Comparison of ENCODE assay signal across 13 cellular contexts in the genomic region with DNA sequence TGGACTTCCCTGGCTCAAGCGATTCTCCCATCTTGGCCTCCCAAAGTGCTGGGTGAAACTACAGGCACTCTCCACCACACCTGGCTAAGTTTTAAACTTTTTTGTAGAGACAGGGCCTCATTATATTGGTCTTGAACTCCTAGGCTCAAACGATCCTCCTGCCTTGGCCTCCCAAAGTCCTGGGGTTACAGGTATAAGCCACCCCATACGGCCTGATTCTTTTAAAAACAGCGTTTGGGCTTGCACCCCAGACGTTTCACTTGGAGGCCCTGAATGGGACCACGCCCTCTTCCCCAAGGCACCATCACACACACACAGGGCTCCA. TPM values are rescaled to one million over a fixed set of nuclear protein-coding genes. Genes with fewer than 3 reads are reported as not detected.
DNase-seq lines count a peak whose midpoint lies in the region; ATAC-seq and TF ChIP-seq lines count a peak whose summit lies in the region.
"Had no signal": no experiment of that assay in that cellular context is flagged by ENCODE, and none has a peak within 500 bp of the region (broad histone marks: within the 10 kb centered on the region; RNA-seq: fewer than 3 reads in every experiment).

No MANE protein-coding gene starts in this region.

- CTCF ChIA-PET in Panc1 (lab: Charles Lee): no interaction called here

- H3K4me1 ChIP-seq in Panc1 (ENCODE audit: control insufficient read depth, insufficient read depth, low read length) (peaks cover 9% of the 10 kb centered on the region; the same call in 1 of the 2 replicates), osteoblast (ENCODE audit: insufficient read depth, low read length) (no peaks in the 10 kb centered on the region), upper lobe of right lung (peaks cover 3% of the 10 kb centered on the region)

- ATAC-seq in Panc1: 0 out of 2 replicates have a peak, but pooled peaks have one; percentile 8
- ATAC-seq in GM21360 (IDR thresholded peaks at IDR 0.05; ENCODE audit: unreplicated experiment): no peak
- ATAC-seq in upper lobe of right lung: no peak

- intact Hi-C loops in Panc1 (cut with micrococcal nuclease; ENCODE audit: unreplicated experiment): loop anchor here (5.0 kb wide), 1 partner anchor 41 kb away; no protein-coding TSS in a partner anchor
- intact Hi-C loops in upper lobe of right lung (cut with DNase I): no loop called here

- H3K4me3 ChIP-seq in Panc1 (ENCODE audit: low read depth in 2 of 2, low read length in 2 of 2) (no peak overlapping the region), coronary artery (no peak overlapping the region), osteoblast (ENCODE audit: insufficient read depth, low read length) (no peak overlapping the region), upper lobe of right lung (no peak overlapping the region)
- H3K4me3 ChIP-seq: GM23248, SJCRH30 had no signal

- no peaks in the 10 kb centered on the region for H3K9me3 ChIP-seq in Panc1 (ENCODE audit: control insufficient read depth, insufficient read depth, low read depth, low read length)
- no peaks in the 10 kb centered on the region for H3K9me3 ChIP-seq in osteoblast (ENCODE audit: low read depth, low read length)
- no peaks in the 10 kb centered on the region for H3K9me3 ChIP-seq in upper lobe of right lung
- H3K9me3 ChIP-seq: SJCRH30 had no signal

- DNase-seq in DMS53 (lab: John Stamatoyannopoulos, UW): peak; percentile 51
- no peak for DNase-seq in DMS53 treated with DMSO at 0.1 percent for 48 hours (lab: John Stamatoyannopoulos, UW; ENCODE audit: unreplicated experiment)
- no peak for DNase-seq in Panc1 (ENCODE audit: low read depth, low spot score)
- no peak for DNase-seq in coronary artery (ENCODE audit: low spot score)
- no peak for DNase-seq in osteoblast (ENCODE audit: insufficient read length, low spot score, missing footprints)
- DNase-seq in NCI-H2081 (lab: John Stamatoyannopoulos, UW): no peak
- no peak for DNase-seq in upper lobe of right lung
- DNase-seq: GF-D8, NCI-H2081 treated with DMSO at 0.1 percent for 48 hours had no signal

- POLR2A ChIA-PET in Panc1 (lab: Charles Lee): no interaction called here

- no peak overlapping the region for H2AFZ ChIP-seq in osteoblast (ENCODE audit: low read length)
- H2AFZ ChIP-seq: GM23248 had no signal

- H3K36me3 ChIP-seq in Panc1 (ENCODE audit: control insufficient read depth, insufficient read depth, low read length): no peaks in the 10 kb centered on the region
- H3K36me3 ChIP-seq in osteoblast (ENCODE audit: insufficient read depth, low read length): no peaks in the 10 kb centered on the region
- H3K36me3 ChIP-seq in upper lobe of right lung: no peaks in the 10 kb centered on the region
- H3K36me3 ChIP-seq: SJCRH30 had no signal

- TF ChIP-seq CTCF in Panc1 (IDR thresholded peaks at IDR 0.05) (no peak), coronary artery (IDR thresholded peaks at IDR 0.05) (peak; percentile 1), osteoblast (IDR thresholded peaks at IDR 0.05; ENCODE audit: extremely low read depth, low read depth, low read length) (no peak), upper lobe of right lung (IDR thresholded peaks at IDR 0.05) (no peak)

- H3K27ac ChIP-seq in Panc1 (ENCODE audit: low read length): no peak overlapping the region
- H3K27ac ChIP-seq in coronary artery: no peak overlapping the region
- no peak overlapping the region for H3K27ac ChIP-seq in osteoblast (ENCODE audit: low read depth, low read length)
- no peak overlapping the region for H3K27ac ChIP-seq in upper lobe of right lung
- H3K27ac ChIP-seq: GM23248, SJCRH30 had no signal

- no TSS peak for BruUV-seq in Panc1 (replicated peaks; lab: Mats Ljungman, UMichigan)

- H3K27me3 ChIP-seq in Panc1 (ENCODE audit: control insufficient read depth, insufficient read depth, low read length) (no peaks in the 10 kb centered on the region), osteoblast (ENCODE audit: insufficient read depth, low read length) (no peaks in the 10 kb centered on the region), upper lobe of right lung (no peaks in the 10 kb centered on the region)
- H3K27me3 ChIP-seq: SJCRH30 had no signal

- no peaks in the 10 kb centered on the region for H3K79me2 ChIP-seq in osteoblast (ENCODE audit: insufficient read depth, low read length)

- in situ Hi-C loops in Panc1 (cut with HindIII; ENCODE audit: low pct_unique_long_range_greater_than_20kb, low sequenced_read_pairs): no loop called here

- H4K20me1 ChIP-seq in osteoblast (ENCODE audit: insufficient read depth, low read length): peaks cover 6% of the 10 kb centered on the region

- H3K4me2 ChIP-seq in osteoblast (ENCODE audit: insufficient read depth, low read length): peak overlapping the region; percentile 28

RNA-seq across cellular contexts. Expression of gene GINS2, which starts 29.4 kb away (rescaled TPM):
- total RNA-seq in Panc1 (2021; ENCODE audit: unreplicated experiment) (12.0 TPM), osteoblast (1.2 and 1.8 TPM in 2 replicates), upper lobe of right lung (0.46 TPM)
- 4.2 TPM for polyA plus RNA-seq in Panc1 (2012; ENCODE audit: insufficient read length)

RNA-seq across cellular contexts. Expression of gene C16orf74, which starts 32.8 kb away (rescaled TPM):
- total RNA-seq in Panc1 (2021; ENCODE audit: unreplicated experiment) (1.5 TPM), osteoblast (0.59 and 0.72 TPM in 2 replicates), upper lobe of right lung (2.7 TPM)
- 2.3 TPM for polyA plus RNA-seq in Panc1 (2012; ENCODE audit: insufficient read length)
- total RNA-seq: LHCN-M2 had no signal
